Comparison of ENCODE assay signal across 8 cellular contexts in genomic region chr10:77710759-77711682, GRCh38.
A peak's percentile ranks its signal among the peaks of the same experiment; 100 is the strongest.
DNase-seq lines count a peak whose midpoint lies in the region; ATAC-seq and TF ChIP-seq lines count a peak whose summit lies in the region.

No MANE protein-coding gene starts in this region.

- peaks cover 6% of the 10 kb centered on the region for H3K27me3 ChIP-seq in colonic mucosa
- peaks cover 0 to 5% (median 0%) of the 10 kb centered on the region in 4 donors for H3K27me3 ChIP-seq in liver (ENCODE audit: control insufficient read depth in 4 of 4, insufficient read depth in 4 of 4, low read length in 3 of 4)

- TF ChIP-seq CTCF in colonic mucosa (IDR thresholded peaks at IDR 0.05) (peak; percentile 94), liver (IDR thresholded peaks at IDR 0.05; ENCODE audit: low read depth, low read length, missing input control) (peak; percentile 91)

- no peak overlapping the region for H3K27ac ChIP-seq in colonic mucosa
- no peak overlapping the region for H3K27ac ChIP-seq in liver (ENCODE audit: low read depth in 1 of 2, low read length in 2 of 2)

- DNase-seq in SIG-M5 treated with dmso at 0.1 percent for 504 hours (lab: John Stamatoyannopoulos, UW; ENCODE audit: unreplicated experiment) = peak; percentile 19
- no peak for DNase-seq in SIG-M5 (lab: John Stamatoyannopoulos, UW)
- DNase-seq in NCI-H2107 treated with DMSO at 0.1 percent for 48 hours (lab: John Stamatoyannopoulos, UW; ENCODE audit: unreplicated experiment) = peak; percentile 22
- peak; percentile 56 to 65 for DNase-seq in activated CD4-positive, alpha-beta T cell treated with anti-CD3 and anti-CD28 coated beads for 24 hours (ENCODE audit: low read depth in 2 of 2)
- DNase-seq in colonic mucosa = peak; percentile 79
- peak; percentile 75 to 85 for DNase-seq in stimulated activated CD4-positive, alpha-beta T cell treated with anti-CD3 and anti-CD28 coated beads, Interleukin-2, amount 100 ng/mL, for 48 hours

- TF ChIP-seq RAD21 in liver (IDR thresholded peaks at IDR 0.05) = peak; percentile 69 to 86

- H3K9me3 ChIP-seq in colonic mucosa (no peaks in the 10 kb centered on the region), liver (ENCODE audit: control insufficient read depth in 4 of 4, low read length in 3 of 4) (no peaks in the 10 kb centered on the region)

- intact Hi-C loops in colonic mucosa (cut with DNase I) = loop anchor here (5.0 kb wide), 1 partner anchor 534 kb away; no protein-coding TSS in a partner anchor

- peak; percentile 77 for ATAC-seq in HG02943 (IDR thresholded peaks at IDR 0.05; ENCODE audit: low read depth, unreplicated experiment)

- no peaks in the 10 kb centered on the region for H3K4me1 ChIP-seq in colonic mucosa
- H3K4me1 ChIP-seq in liver (ENCODE audit: control insufficient read depth in 4 of 4, insufficient read depth in 4 of 4, low read length in 3 of 4) = peaks cover 0 to 6% (median 3%) of the 10 kb centered on the region in 4 donors

- H3K4me3 ChIP-seq in colonic mucosa (peak overlapping the region; percentile 34), liver (ENCODE audit: low read depth in 1 of 3, low read length in 3 of 3) (peak overlapping the region in 1 of 3 donors; percentile 28)

- H3K36me3 ChIP-seq in colonic mucosa (no peaks in the 10 kb centered on the region), liver (ENCODE audit: control insufficient read depth in 4 of 4, insufficient read depth in 3 of 4, low read depth in 1 of 4, low read length in 3 of 4) (no peaks in the 10 kb centered on the region)

- WGBS in liver = 12% methylated on average over 51 of the region's 51 CpGs

- H3K9ac ChIP-seq in colonic mucosa (ENCODE audit: low read depth in 2 of 2, low read length in 2 of 2) = no peak overlapping the region
- no peak overlapping the region for H3K9ac ChIP-seq in liver (ENCODE audit: low read depth in 1 of 2, low read length in 2 of 2)

TF ChIP-seq in liver, 16 proteins besides CTCF, POLR2A, EP300 and RAD21:
- TF ChIP-seq HNF4G (IDR thresholded peaks at IDR 0.05) (no peak), HNF4A (conservative IDR thresholded peaks at IDR 0.05) (no peak), SP1 (IDR thresholded peaks at IDR 0.05) (no peak), NR2F2 (IDR thresholded peaks at IDR 0.05) (no peak), EGR1 (IDR thresholded peaks at IDR 0.05; ENCODE audit: low read depth in 2 of 2) (no peak), MAX (IDR thresholded peaks at IDR 0.05) (no peak), GABPA (IDR thresholded peaks at IDR 0.05 in 1 of 2, conservative IDR thresholded peaks at IDR 0.05 in 1 of 2) (no peak), REST (IDR thresholded peaks at IDR 0.05) (no peak), RXRA (IDR thresholded peaks at IDR 0.05) (no peak), TAF1 (conservative IDR thresholded peaks at IDR 0.05) (no peak)
